ENCODE assay signal across 24 cellular contexts in the genomic region with DNA sequence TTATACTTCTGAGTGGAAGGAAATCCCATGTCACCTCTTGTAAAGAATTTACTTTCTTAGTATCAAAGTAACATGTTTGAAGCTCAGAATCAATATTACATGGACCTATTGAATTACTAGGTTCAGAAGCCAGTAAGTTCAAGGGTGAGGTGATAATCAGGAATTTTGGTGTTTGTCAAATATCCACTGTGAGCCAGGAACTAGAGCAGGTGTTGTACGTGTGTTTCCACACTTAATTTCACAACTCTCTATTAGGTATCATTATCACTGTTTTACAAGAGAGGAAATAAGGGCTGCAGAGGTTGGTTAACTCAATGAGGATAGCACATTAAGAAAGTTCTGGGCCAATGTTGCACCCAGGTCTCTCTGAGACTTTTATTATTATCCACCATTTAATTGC.
DNase-seq lines count a peak whose midpoint lies in the region; ATAC-seq, FAIRE-seq and TF ChIP-seq lines count a peak whose summit lies in the region.
"Had no signal": no experiment of that assay in that cellular context is flagged by ENCODE, and none has a peak within 500 bp of the region (broad histone marks: within the 10 kb centered on the region; RNA-seq: fewer than 3 reads in every experiment).

No MANE protein-coding gene starts in this region.

- no peak for TF ChIP-seq CTCF in body of pancreas (IDR thresholded peaks at IDR 0.05)
- TF ChIP-seq CTCF in HepG2 (CRISPR knock-in tag; IDR thresholded peaks at IDR 0.05) = no peak
- no peak for TF ChIP-seq CTCF in pancreas (IDR thresholded peaks at IDR 0.05)
- TF ChIP-seq CTCF in gastrocnemius medialis (IDR thresholded peaks at IDR 0.05 in 4 of 5, conservative IDR thresholded peaks at IDR 0.05 in 1 of 5) = no peak
- TF ChIP-seq CTCF in type B pancreatic cell (conservative IDR thresholded peaks at IDR 0.05) = no peak

- H3K27me3 Mint-ChIP-seq in type B pancreatic cell = no peaks in the 10 kb centered on the region
- H3K27me3 Mint-ChIP-seq: B cell; CD4-positive, CD25-positive, alpha-beta regulatory T cell had no signal

- H3K27ac Mint-ChIP-seq in type B pancreatic cell = no peak overlapping the region
- H3K27ac Mint-ChIP-seq: B cell; CD4-positive, CD25-positive, alpha-beta regulatory T cell; CD8-positive, alpha-beta T cell; HFFc6 had no signal

- WGBS in body of pancreas, 2 donors = 26 to 32% methylated on average over 1 of the region's 1 CpG
- WGBS in HepG2 (ENCODE audit: low lambda C conversion rate) = 56% methylated on average over 1 of the region's 1 CpG
- WGBS in pancreas, 2 donors = 12 to 21% methylated on average over 1 of the region's 1 CpG

- intact Hi-C loops in body of pancreas (cut with DNase I) (no loop called here), HepG2 (cut with micrococcal nuclease; ENCODE audit: unreplicated experiment) (no loop called here), pancreas (cut with DNase I) (no loop called here), gastrocnemius medialis (cut with DNase I; ENCODE audit: low total_unique reads) (no loop called here)

- no TSS peak for BruUV-seq in HepG2 (replicated peaks; lab: Mats Ljungman, UMichigan)

- no peak overlapping the region for H2AFZ ChIP-seq in HepG2 (ENCODE audit: low read length)

- no peak overlapping the region for H3K4me2 ChIP-seq in HepG2 (ENCODE audit: low read depth, low read length)
- H3K4me2 ChIP-seq: BLaER1 had no signal

- H3K27ac ChIP-seq in body of pancreas (peak overlapping the region in 3 of 4 donors; percentile 7 to 57 (median 30)), HepG2 (ENCODE audit: extremely low read length, insufficient read depth, low read length) (no peak overlapping the region), pancreas (peak overlapping the region in 1 of 4 donors; percentile 34), gastrocnemius medialis (peak overlapping the region in 3 of 4 donors; percentile 37 to 63 (median 60))
- H3K27ac ChIP-seq: BLaER1, C4-2B had no signal

- TF ChIP-seq POLR2A in body of pancreas (IDR thresholded peaks at IDR 0.05) (no peak), HepG2 (IDR thresholded peaks at IDR 0.05; ENCODE audit: insufficient read depth in 1 of 2, low read depth in 2 of 2, low read length in 2 of 2) (no peak), gastrocnemius medialis (IDR thresholded peaks at IDR 0.05) (no peak)

- no peak overlapping the region for H3K4me3 ChIP-seq in body of pancreas
- no peak overlapping the region for H3K4me3 ChIP-seq in HepG2 (replicated peaks in 1 of 3; ENCODE audit: insufficient read depth in 1 of 3, low read depth in 2 of 3, low read length in 3 of 3)
- no peak overlapping the region for H3K4me3 ChIP-seq in pancreas
- no peak overlapping the region for H3K4me3 ChIP-seq in gastrocnemius medialis
- H3K4me3 ChIP-seq: BLaER1, GM12878, HAP-1 had no signal

- no peaks in the 10 kb centered on the region for H3K9me3 Mint-ChIP-seq in type B pancreatic cell
- H3K9me3 Mint-ChIP-seq: CD4-positive, CD25-positive, alpha-beta regulatory T cell; CD8-positive, alpha-beta T cell; HFFc6 had no signal

- H3K4me1 Mint-ChIP-seq in type B pancreatic cell (ENCODE audit: unreplicated experiment) = peaks cover 27% of the 10 kb centered on the region
- H3K4me1 Mint-ChIP-seq: B cell; CD4-positive, CD25-positive, alpha-beta regulatory T cell had no signal

- POLR2A ChIA-PET in HepG2 (lab: Yijun Ruan, JAX) = no interaction called here

- no peak for TF ChIP-seq RAD21 in HepG2 (CRISPR knock-in tag; IDR thresholded peaks at IDR 0.05)

- in situ Hi-C loops in HepG2 (cut with HindIII; ENCODE audit: extremely low pct_ligation_motif_present, low pct_unique_long_range_greater_than_20kb) (no loop called here), gastrocnemius medialis (cut with MboI; ENCODE audit: low sequenced_read_pairs in 4 of 4) (no loop called here)

- no peak overlapping the region for H3K4me3 Mint-ChIP-seq in type B pancreatic cell
- H3K4me3 Mint-ChIP-seq: B cell; CD4-positive, CD25-positive, alpha-beta regulatory T cell; CD8-positive, alpha-beta T cell; HFFc6 had no signal

- DNase-seq in body of pancreas (peak in 2 of 4 donors; percentile 21 to 30), HepG2 (ENCODE audit: low spot score) (no peak), pancreas (peak in 1 of 6 donors; percentile 32), gastrocnemius medialis (no peak), type B pancreatic cell (ENCODE audit: extremely low spot score, unreplicated experiment) (no peak)
- DNase-seq: Caco-2; CD4-positive, CD25-positive, alpha-beta regulatory T cell; CD8-positive, alpha-beta T cell; DMS 273 treated with DMSO at 0.1 percent for 48 hours; DMS79; EL; GDM1; GOT3; HFFc6 had no signal

- ATAC-seq in body of pancreas (peak; percentile 65), HepG2 (no peak), pancreas (peak; percentile 65 to 84 (median 68)), gastrocnemius medialis (peak in 1 of 2 donors; percentile 61), GM19397 (IDR thresholded peaks at IDR 0.05; ENCODE audit: unreplicated experiment) (no peak), GM19463 (IDR thresholded peaks at IDR 0.05; ENCODE audit: unreplicated experiment) (no peak), GM19455 (IDR thresholded peaks at IDR 0.05; ENCODE audit: unreplicated experiment) (no peak)
- ATAC-seq: CD8-positive, alpha-beta T cell; GM12878 had no signal

- no peak for TF ChIP-seq EP300 in HepG2 (IDR thresholded peaks at IDR 0.05; ENCODE audit: low read depth in 2 of 2, low read length in 2 of 2)
- no peak for TF ChIP-seq EP300 in HepG2 (CRISPR knock-in tag; IDR thresholded peaks at IDR 0.05; ENCODE audit: borderline replicate concordance)

- no peaks in the 10 kb centered on the region for H3K27me3 ChIP-seq in body of pancreas
- no peaks in the 10 kb centered on the region; a peak in 1 of 5 replicates for H3K27me3 ChIP-seq in HepG2 (ENCODE audit: control insufficient read depth in 1 of 2, insufficient read depth in 2 of 2, low read length in 2 of 2)
- H3K27me3 ChIP-seq in pancreas = no peaks in the 10 kb centered on the region
- H3K27me3 ChIP-seq in gastrocnemius medialis = no peaks in the 10 kb centered on the region
- H3K27me3 ChIP-seq: BLaER1 had no signal

- H3K4me1 ChIP-seq in body of pancreas (peaks cover 46% of the 10 kb centered on the region), HepG2 (ENCODE audit: insufficient read depth, low read length) (no peaks in the 10 kb centered on the region; the same call in 1 of the 2 replicates), pancreas (peaks cover 8 to 31% (median 24%) of the 10 kb centered on the region in 3 donors), gastrocnemius medialis (peaks cover 51 to 57% of the 10 kb centered on the region in 2 donors)

- H3K79me2 ChIP-seq in HepG2 (ENCODE audit: insufficient read depth, low read length) = no peaks in the 10 kb centered on the region

- CTCF ChIA-PET in HepG2 (lab: Yijun Ruan, JAX; ENCODE audit: low intra/inter-chr PET ratio, low total read pairs) = no interaction called here

- H3K9ac ChIP-seq in HepG2 (ENCODE audit: insufficient read depth, low read depth, low read length) = no peak overlapping the region
- H3K9ac ChIP-seq: BLaER1 had no signal

- no peaks in the 10 kb centered on the region for H4K20me1 ChIP-seq in HepG2 (ENCODE audit: insufficient read depth, low read length)
- H4K20me1 ChIP-seq: BLaER1 had no signal

- H3K36me3 Mint-ChIP-seq in type B pancreatic cell = peaks cover 27% of the 10 kb centered on the region
- H3K36me3 Mint-ChIP-seq: CD4-positive, CD25-positive, alpha-beta regulatory T cell; CD8-positive, alpha-beta T cell had no signal

- H3K36me3 ChIP-seq in body of pancreas (replicated peaks in 1 of 2; ENCODE audit: insufficient read depth in 1 of 2, low read depth in 2 of 2) = no peaks in the 10 kb centered on the region
- no peaks in the 10 kb centered on the region for H3K36me3 ChIP-seq in HepG2 (replicated peaks in 1 of 2; ENCODE audit: control insufficient read depth in 1 of 2, insufficient read depth in 2 of 2, low read length in 2 of 2)
- no peaks in the 10 kb centered on the region for H3K36me3 ChIP-seq in pancreas
- H3K36me3 ChIP-seq in gastrocnemius medialis = no peaks in the 10 kb centered on the region
- H3K36me3 ChIP-seq: BLaER1, HAP-1 had no signal

- FAIRE-seq in HepG2 (lab: Jason Lieb, UNC) = no peak
- no peak for FAIRE-seq in pancreas (lab: Jason Lieb, UNC)
- FAIRE-seq: GM12878, GM18507, H54 had no signal

- H3K9me3 ChIP-seq in body of pancreas (no peaks in the 10 kb centered on the region), HepG2 (ENCODE audit: low read length) (no peaks in the 10 kb centered on the region), pancreas (no peaks in the 10 kb centered on the region), gastrocnemius medialis (no peaks in the 10 kb centered on the region)
- H3K9me3 ChIP-seq: BLaER1, Caco-2, HAP-1 had no signal

TF ChIP-seq in HepG2, 621 proteins besides CTCF, POLR2A, EP300 and RAD21 (continues in another document):
- TF ChIP-seq, protein P1, sequence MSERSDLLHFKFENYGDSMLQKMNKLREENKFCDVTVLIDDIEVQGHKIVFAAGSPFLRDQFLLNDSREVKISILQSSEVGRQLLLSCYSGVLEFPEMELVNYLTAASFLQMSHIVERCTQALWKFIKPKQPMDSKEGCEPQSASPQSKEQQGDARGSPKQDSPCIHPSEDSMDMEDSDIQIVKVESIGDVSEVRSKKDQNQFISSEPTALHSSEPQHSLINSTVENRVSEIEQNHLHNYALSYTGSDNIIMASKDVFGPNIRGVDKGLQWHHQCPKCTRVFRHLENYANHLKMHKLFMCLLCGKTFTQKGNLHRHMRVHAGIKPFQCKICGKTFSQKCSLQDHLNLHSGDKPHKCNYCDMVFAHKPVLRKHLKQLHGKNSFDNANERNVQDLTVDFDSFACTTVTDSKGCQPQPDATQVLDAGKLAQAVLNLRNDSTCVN (CRISPR knock-in tag; IDR thresholded peaks at IDR 0.05; ENCODE audit: borderline replicate concordance) = no peak

Comparison
In these comparisons a context has a peak if more than half of its experiments do, and no peak if none do; other contexts are left out.
1. ATAC-seq: peak in body of pancreas (single experiment) and pancreas (4 of 4); none in HepG2 (single experiment), GM19397 (single experiment), GM19463 (single experiment) and GM19455 (single experiment).